ENCODE assay signal across 8 cellular contexts in genomic region chr2:42493885-42494433, GRCh38. TPM values are rescaled to one million over a fixed set of nuclear protein-coding genes. Genes with fewer than 3 reads are reported as not detected.
DNase-seq lines count a peak whose midpoint lies in the region; ATAC-seq and TF ChIP-seq lines count a peak whose summit lies in the region.

KCNG3 (minus strand) TSS chr2:42493982; CDS start chr2:42493501, 481 bp downstream.

- peaks cover 9% of the 10 kb centered on the region for H3K4me1 Mint-ChIP-seq in activated T-helper 1 cell treated with anti-CD3 and anti-CD28 coated beads, Interleukin-12 subunit alpha, Interleukin-12 subunit beta, Interleukin-2, Interleukin-4 antibody, amounts not matched to agents 30 ng/mL and 10 ng/mL and 1 ng/mL, durations not matched to agents 14 hours and 24 hours and 36 hours (ENCODE audit: low read depth)

- peak within 1 kb of the TSS; percentile 93 for H3K4me2 ChIP-seq in OCI-LY7 (ENCODE audit: low read length)

- WGBS in upper lobe of left lung, 2 donors, result 0% methylated on average over 1 to 3 of the region's 70 CpGs

- H3K27ac ChIP-seq in OCI-LY7 (ENCODE audit: low read depth, low read length, poor library complexity, severe bottlenecking) (peak within 1 kb of the TSS; percentile 26), upper lobe of left lung (peak within 1 kb of the TSS in 3 of 4 donors; percentile 19 to 72 (median 60))

- no peaks in the 10 kb centered on the region for H3K9me3 Mint-ChIP-seq in activated T-helper 1 cell treated with anti-CD3 and anti-CD28 coated beads, Interleukin-12 subunit alpha, Interleukin-12 subunit beta, Interleukin-2, Interleukin-4 antibody, amounts not matched to agents 30 ng/mL and 10 ng/mL and 1 ng/mL, durations not matched to agents 14 hours and 24 hours and 36 hours

- DNase-seq in AG04449 (ENCODE audit: low read depth, low spot score), result no peak
- peak; percentile 23 for DNase-seq in HS-27A (ENCODE audit: low read depth)
- peak; percentile 59 for DNase-seq in OCI-LY7 (ENCODE audit: low spot score)
- DNase-seq in activated T-helper 1 cell treated with anti-CD3 and anti-CD28 coated beads, Interleukin-12 subunit alpha, Interleukin-12 subunit beta, Interleukin-2, Interleukin-4 antibody, amounts not matched to agents 30 ng/mL and 10 ng/mL and 1 ng/mL, durations not matched to agents 14 hours and 24 hours and 36 hours (ENCODE audit: low spot score), result peak; percentile 43
- DNase-seq in fibroblast of villous mesenchyme (ENCODE audit: low read depth), result peak; percentile 38
- DNase-seq in omental fat pad (ENCODE audit: low spot score), result peak; percentile 30
- peak; percentile 74 to 96 for DNase-seq in upper lobe of left lung

- ATAC-seq in GM19043 (IDR thresholded peaks at IDR 0.05; ENCODE audit: low read depth, unreplicated experiment) (peak; percentile 40), omental fat pad (ENCODE audit: low FRiP score) (peak; percentile 95), upper lobe of left lung (ENCODE audit: low FRiP score in 2 of 2) (peak; percentile 75 to 94)

- H3K4me3 ChIP-seq in AG04449 (ENCODE audit: low read depth, low read length) (peak within 1 kb of the TSS; percentile 50), OCI-LY7 (ENCODE audit: low read depth, low read length, poor library complexity, severe bottlenecking) (peak within 1 kb of the TSS; percentile 72), fibroblast of villous mesenchyme (ENCODE audit: low read depth, low read length) (peak within 1 kb of the TSS; percentile 59), upper lobe of left lung (peak within 1 kb of the TSS; percentile 46 to 69 (median 61))

- intact Hi-C loops in OCI-LY7 (cut with micrococcal nuclease; ENCODE audit: unreplicated experiment), result loop anchor here (2.0 kb wide), 2 partner anchors 53 to 75 kb away; partner anchors contain the start of gene MTA3
- intact Hi-C loops in activated T-helper 1 cell treated with anti-CD3 and anti-CD28 coated beads, Interleukin-12 subunit alpha, Interleukin-12 subunit beta, Interleukin-2, Interleukin-4 antibody, amounts not matched to agents 30 ng/mL and 10 ng/mL and 1 ng/mL, durations not matched to agents 14 hours and 24 hours and 36 hours (cut with micrococcal nuclease), result loop anchor here (1.0 to 5.0 kb wide), 5 partner anchors 72 to 397 kb away; partner anchors contain the start of genes COX7A2L, HAAO and MTA3

- peak in 1 of 4 donors; percentile 38 for TF ChIP-seq POLR2A in upper lobe of left lung (IDR thresholded peaks at IDR 0.05)

- H3K4me1 ChIP-seq in OCI-LY7 (ENCODE audit: insufficient read depth, low read length, poor library complexity, severe bottlenecking) (peaks cover 10% of the 10 kb centered on the region), upper lobe of left lung (peaks cover 8 to 27% (median 13%) of the 10 kb centered on the region in 4 donors)

- H2AFZ ChIP-seq in OCI-LY7 (ENCODE audit: low read length), result peak within 1 kb of the TSS; percentile 93

- no TSS peak for BruUV-seq in OCI-LY7 (replicated peaks; lab: Mats Ljungman, UMichigan)

- H3K9me3 ChIP-seq in OCI-LY7 (ENCODE audit: low read length), result no peaks in the 10 kb centered on the region
- no peaks in the 10 kb centered on the region for H3K9me3 ChIP-seq in upper lobe of left lung

- H3K79me2 ChIP-seq in OCI-LY7 (ENCODE audit: insufficient read depth, low read depth, low read length), result no peaks in the 10 kb centered on the region

- H3K27me3 ChIP-seq in upper lobe of left lung, result peaks cover 0 to 23% (median 16%) of the 10 kb centered on the region in 4 donors

- no peaks in the 10 kb centered on the region for H3K36me3 ChIP-seq in OCI-LY7 (ENCODE audit: insufficient read depth, low read length)
- H3K36me3 ChIP-seq in upper lobe of left lung, result no peaks in the 10 kb centered on the region

- POLR2A ChIA-PET in AG04449 (lab: Yijun Ruan, JAX), result interaction anchor here (0.5 kb wide), 1 partner anchor 83 kb away, joined by 3 read pairs; no protein-coding TSS in a partner anchor
- POLR2A ChIA-PET in OCI-LY7 (lab: Charles Lee), result no interaction called here

- TF ChIP-seq CTCF in AG04449 (IDR thresholded peaks at IDR 0.05; ENCODE audit: insufficient read depth, low read length, missing control alignments) (no peak), OCI-LY7 (conservative IDR thresholded peaks at IDR 0.05; ENCODE audit: low read length) (no peak), fibroblast of villous mesenchyme (IDR thresholded peaks at IDR 0.05; ENCODE audit: insufficient read depth, low read depth, low read length) (no peak), omental fat pad (IDR thresholded peaks at IDR 0.05) (no peak), upper lobe of left lung (IDR thresholded peaks at IDR 0.05) (no peak)

- H3K9me2 ChIP-seq in OCI-LY7 (ENCODE audit: insufficient read depth, low read length), result no peaks in the 10 kb centered on the region

- peaks cover 2% of the 10 kb centered on the region for H3K36me3 Mint-ChIP-seq in activated T-helper 1 cell treated with anti-CD3 and anti-CD28 coated beads, Interleukin-12 subunit alpha, Interleukin-12 subunit beta, Interleukin-2, Interleukin-4 antibody, amounts not matched to agents 30 ng/mL and 10 ng/mL and 1 ng/mL, durations not matched to agents 14 hours and 24 hours and 36 hours (ENCODE audit: low read depth)

- H3K27ac Mint-ChIP-seq in activated T-helper 1 cell treated with anti-CD3 and anti-CD28 coated beads, Interleukin-12 subunit alpha, Interleukin-12 subunit beta, Interleukin-2, Interleukin-4 antibody, amounts not matched to agents 30 ng/mL and 10 ng/mL and 1 ng/mL, durations not matched to agents 14 hours and 24 hours and 36 hours, result peak within 1 kb of the TSS; percentile 82

- H3K4me3 Mint-ChIP-seq in activated T-helper 1 cell treated with anti-CD3 and anti-CD28 coated beads, Interleukin-12 subunit alpha, Interleukin-12 subunit beta, Interleukin-2, Interleukin-4 antibody, amounts not matched to agents 30 ng/mL and 10 ng/mL and 1 ng/mL, durations not matched to agents 14 hours and 24 hours and 36 hours, result peak within 1 kb of the TSS; percentile 89

- no peaks in the 10 kb centered on the region for H4K20me1 ChIP-seq in OCI-LY7 (ENCODE audit: insufficient read depth, low read length)

- CTCF ChIA-PET in AG04449 (lab: Yijun Ruan, JAX), result interaction anchor here (0.8 to 7.5 kb wide), 9 partner anchors 10 to 398 kb away, joined by 3 to 71 read pairs (median 3); no protein-coding TSS in a partner anchor
- CTCF ChIA-PET in OCI-LY7 (lab: Charles Lee; ENCODE audit: unreplicated experiment), result no interaction called here

- peaks cover 41% of the 10 kb centered on the region for H3K27me3 Mint-ChIP-seq in activated T-helper 1 cell treated with anti-CD3 and anti-CD28 coated beads, Interleukin-12 subunit alpha, Interleukin-12 subunit beta, Interleukin-2, Interleukin-4 antibody, amounts not matched to agents 30 ng/mL and 10 ng/mL and 1 ng/mL, durations not matched to agents 14 hours and 24 hours and 36 hours (ENCODE audit: insufficient read depth)

- TF ChIP-seq EP300 in upper lobe of left lung (IDR thresholded peaks at IDR 0.05), result no peak

RNA-seq across cellular contexts. Expression of gene KCNG3, which starts in this region (rescaled TPM):
- total RNA-seq in OCI-LY7 (2014; rRNA removed; shearing (Covaris generic)), result 0.18 and 0.19 TPM in 2 replicates
- total RNA-seq in OCI-LY7 (2022) (0.08 and 0.17 TPM in 2 replicates), fibroblast of villous mesenchyme (under 0.01 TPM in 1 of 2 replicates, not detected in the other), omental fat pad (1 to 10 TPM in 1 of 4 donors, under 1 TPM in 1, not detected in 2; 0.37 to 1.1 TPM), upper lobe of left lung (10 to 100 TPM in 1 of 6 donors, 1 to 10 TPM in 4, under 1 TPM in 1; 0.91 to 10.3 (median 3.8) TPM)
- total RNA-seq in activated T-helper 1 cell treated with anti-CD3 and anti-CD28 coated beads, Interleukin-12 subunit alpha, Interleukin-12 subunit beta, Interleukin-2, Interleukin-4 antibody, amounts not matched to agents 30 ng/mL and 10 ng/mL and 1 ng/mL, durations not matched to agents 14 hours and 24 hours and 36 hours, result 0.10 and 0.12 TPM in 2 replicates

Comparison
In these comparisons a context has a peak if more than half of its experiments do, and no peak if none do; other contexts are left out.
1. Peak in DNase-seq, H3K4me3 ChIP-seq, H3K27ac ChIP-seq and H3K4me2 ChIP-seq in OCI-LY7; RNA of the gene not detected or under 1 TPM.
2. Peak in DNase-seq in activated T-helper 1 cell treated with anti-CD3 and anti-CD28 coated beads, Interleukin-12 subunit alpha, Interleukin-12 subunit beta, Interleukin-2, Interleukin-4 antibody, amounts not matched to agents 30 ng/mL and 10 ng/mL and 1 ng/mL, durations not matched to agents 14 hours and 24 hours and 36 hours; RNA of the gene not detected or under 1 TPM.
3. Peak in DNase-seq and H3K4me3 ChIP-seq in fibroblast of villous mesenchyme; RNA of the gene not detected or under 1 TPM.
4. ATAC-seq: peak in every context shown above with its lines; median percentile 95 in omental fat pad; 84 in upper lobe of left lung; 40 in GM19043.